ENCODE assay signal across 2 cellular contexts in genomic region chr5:65544473-65544872, GRCh38.
A peak's percentile ranks its signal among the peaks of the same experiment; 100 is the strongest.
TF ChIP-seq lines count a peak whose summit lies in the region.

No MANE protein-coding gene starts in this region.

TF ChIP-seq in HEK293, 187 proteins besides CTCF, POLR2A, EP300 and RAD21:
- TF ChIP-seq ZNF48 (tag by site-specific recombination; IDR thresholded peaks at IDR 0.05), result no peak
- peak; percentile 66 for TF ChIP-seq ZNF146 (tag by site-specific recombination; IDR thresholded peaks at IDR 0.05)

TF ChIP-seq in K562, 482 proteins besides CTCF, POLR2A, EP300 and RAD21:
- TF ChIP-seq ZNF146 (CRISPR knock-in tag; IDR thresholded peaks at IDR 0.05; ENCODE audit: unreplicated experiment) (peak; percentile 9), JUND (IDR thresholded peaks at IDR 0.05; ENCODE audit: borderline replicate concordance, low read depth, low read length) (no peak), JUND (tag; IDR thresholded peaks at IDR 0.05; ENCODE audit: borderline replicate concordance, low read depth, low read length) (no peak), ZNF764 (CRISPR knock-in tag; IDR thresholded peaks at IDR 0.05; ENCODE audit: low read depth) (no peak)
